Comparison of ENCODE assay signal across 8 cellular contexts in the genomic region with DNA sequence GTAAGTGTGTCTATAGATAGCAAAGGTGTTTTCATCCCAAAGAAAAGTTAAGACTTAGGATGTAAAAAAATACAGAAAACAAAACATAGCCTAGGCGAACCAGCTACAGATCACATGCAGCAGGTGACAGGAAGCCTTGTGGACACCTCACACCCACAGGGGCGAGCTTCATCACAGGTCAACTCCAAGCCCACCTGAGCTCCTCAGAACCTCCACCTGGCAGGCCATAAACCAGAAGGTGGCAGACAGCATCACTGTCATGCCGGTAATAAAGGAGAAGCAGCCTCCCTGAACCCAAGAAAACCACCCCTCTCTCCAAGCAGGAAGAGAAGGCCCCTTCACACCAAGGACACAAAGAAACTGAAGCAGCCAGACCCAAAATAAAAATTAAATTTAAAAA. TPM values are rescaled to one million over a fixed set of nuclear protein-coding genes. Genes with fewer than 3 reads are reported as not detected.
DNase-seq lines count a peak whose midpoint lies in the region; ATAC-seq lines count a peak whose summit lies in the region.

No MANE protein-coding gene starts in this region.

- no peak overlapping the region for H4K91ac ChIP-seq in neuronal stem cell (ENCODE audit: low read depth, low read length, poor library complexity)

- H2BK15ac ChIP-seq in neuronal stem cell (ENCODE audit: low read length): no peak overlapping the region

- H3K36me3 ChIP-seq in SK-N-MC (ENCODE audit: insufficient read depth, low read length): no peaks in the 10 kb centered on the region
- peaks cover 0 to 2% of the 10 kb centered on the region in 2 donors for H3K36me3 ChIP-seq in neuronal stem cell (replicated peaks in 1 of 2; ENCODE audit: control insufficient read depth in 2 of 2, insufficient read depth in 2 of 2, low read length in 2 of 2)

- peak; percentile 12 for ATAC-seq in effector memory CD8-positive, alpha-beta T cell (replicated peaks)
- no peak for ATAC-seq in GM21360 (IDR thresholded peaks at IDR 0.05; ENCODE audit: unreplicated experiment)
- ATAC-seq in GM19397 (IDR thresholded peaks at IDR 0.05; ENCODE audit: unreplicated experiment): no peak

- H2BK5ac ChIP-seq in neuronal stem cell (ENCODE audit: low read length): no peak overlapping the region

- peaks cover 24 to 30% of the 10 kb centered on the region in 2 donors for H3K4me1 Mint-ChIP-seq in effector memory CD8-positive, alpha-beta T cell (ENCODE audit: low read depth in 2 of 2)

- no peak overlapping the region for H3K18ac ChIP-seq in neuronal stem cell (ENCODE audit: low read length)

- H3K27me3 Mint-ChIP-seq in effector memory CD8-positive, alpha-beta T cell: peaks cover 0 to 8% of the 10 kb centered on the region in 2 donors

- H3K27ac ChIP-seq in SK-N-MC (no peak overlapping the region), neuronal stem cell (replicated peaks; ENCODE audit: low read length) (no peak overlapping the region)

- H3K14ac ChIP-seq in neuronal stem cell (ENCODE audit: low read length): no peak overlapping the region

- H2AFZ ChIP-seq in neuronal stem cell (ENCODE audit: low read length): peak overlapping the region; percentile 95

- WGBS in neuronal stem cell (ENCODE audit: extremely low coverage in 2 of 2, insufficient read length in 2 of 2, insufficient replicate concordance in 1 of 2), 2 donors: no CpG with 5 or more reads among the region's 3 CpGs

- DNase-seq in activated gamma-delta T cell treated with Interleukin-2 at 50 U/mL for 16 hours: peak; percentile 27
- DNase-seq in activated gamma-delta T cell (lab: John Stamatoyannopoulos, UW): no peak
- DNase-seq in SK-N-MC (ENCODE audit: low read depth, low spot score): no peak
- peak; percentile 15 to 25 (median 19) for DNase-seq in effector memory CD8-positive, alpha-beta T cell
- DNase-seq in neuronal stem cell (ENCODE audit: low spot score): no peak
- DNase-seq in RKO (ENCODE audit: low spot score): no peak

- peak overlapping the region; percentile 61 for H3K4me2 ChIP-seq in neuronal stem cell (ENCODE audit: insufficient read depth, low read length, poor library complexity, severe bottlenecking)

- peak overlapping the region; percentile 74 for H3K9ac ChIP-seq in SK-N-MC (ENCODE audit: insufficient read length)
- H3K9ac ChIP-seq in neuronal stem cell (ENCODE audit: low read depth, low read length, poor library complexity): no peak overlapping the region

- H3K4me3 Mint-ChIP-seq in effector memory CD8-positive, alpha-beta T cell: peak overlapping the region; percentile 91 to 96

- H3K9me3 ChIP-seq in SK-N-MC (ENCODE audit: low read depth, low read length) (no peaks in the 10 kb centered on the region), neuronal stem cell (replicated peaks in 1 of 2; ENCODE audit: control insufficient read depth in 2 of 2, insufficient read depth in 1 of 2, low read depth in 1 of 2, low read length in 2 of 2) (no peaks in the 10 kb centered on the region)

- H3K27me3 ChIP-seq in neuronal stem cell (ENCODE audit: control insufficient read depth in 3 of 3, insufficient read depth in 3 of 3, low read depth in 1 of 3, low read length in 3 of 3): no peaks in the 10 kb centered on the region

- no peaks in the 10 kb centered on the region for H3K36me3 Mint-ChIP-seq in effector memory CD8-positive, alpha-beta T cell (ENCODE audit: insufficient read depth)

- no peak overlapping the region for H3K4ac ChIP-seq in neuronal stem cell (ENCODE audit: low read length)

- no peaks in the 10 kb centered on the region for H3K9me3 Mint-ChIP-seq in effector memory CD8-positive, alpha-beta T cell

- no peak overlapping the region for H3K23ac ChIP-seq in neuronal stem cell (ENCODE audit: low read depth, low read length, poor library complexity)

- H3K27ac Mint-ChIP-seq in effector memory CD8-positive, alpha-beta T cell: peak overlapping the region; percentile 91 to 92

- H2BK12ac ChIP-seq in neuronal stem cell (ENCODE audit: low read length): no peak overlapping the region

- peaks cover 5 to 12% of the 10 kb centered on the region in 2 donors for H3K4me1 ChIP-seq in neuronal stem cell (ENCODE audit: control insufficient read depth in 2 of 2, insufficient read depth in 1 of 2, low read depth in 1 of 2, low read length in 2 of 2)

- no peak overlapping the region for H2BK120ac ChIP-seq in neuronal stem cell (ENCODE audit: low read depth, low read length)

- H2AK5ac ChIP-seq in neuronal stem cell (ENCODE audit: low read depth, low read length): no peak overlapping the region

- H3K79me1 ChIP-seq in neuronal stem cell (ENCODE audit: low read depth, low read length): peaks cover 4% of the 10 kb centered on the region

- H4K8ac ChIP-seq in neuronal stem cell (ENCODE audit: low read depth, low read length): no peak overlapping the region

- peak overlapping the region; percentile 91 for H3K4me3 ChIP-seq in SK-N-MC
- peak overlapping the region; percentile 10 to 79 for H3K4me3 ChIP-seq in neuronal stem cell (ENCODE audit: low read length in 2 of 2)

RNA-seq across cellular contexts. Expression of gene RALGAPA2, which starts 1.0 kb away (rescaled TPM):
- polyA plus RNA-seq in neuronal stem cell (2013, experiment 1 of 2): 6.5 TPM
- polyA plus RNA-seq in neuronal stem cell (2013, experiment 2 of 2): 6.5 TPM

Comparison
In these comparisons a context has a peak if more than half of its experiments do, and no peak if none do; other contexts are left out.
1. DNase-seq: peak in activated gamma-delta T cell treated with Interleukin-2 at 50 U/mL for 16 hours (single experiment) and effector memory CD8-positive, alpha-beta T cell (3 of 3); none in activated gamma-delta T cell (single experiment), SK-N-MC (single experiment), neuronal stem cell (single experiment) and RKO (single experiment).